1 cellular context compared by ENCODE assay signal in genomic region chr2:109516445-109517117, GRCh38.
A peak's percentile ranks its signal among the peaks of the same experiment; 100 is the strongest.
TF ChIP-seq lines count a peak whose summit lies in the region.

No MANE protein-coding gene starts in this region.

TF ChIP-seq in HepG2, 621 proteins besides CTCF, POLR2A, EP300 and RAD21 (continued from another document and continues in another):
- 0 out of 2 replicates have a peak, but pooled peaks have one; percentile 45 for TF ChIP-seq ZNF710 (CRISPR knock-in tag; IDR thresholded peaks at IDR 0.05; ENCODE audit: borderline replicate concordance)
- TF ChIP-seq REXO4 (CRISPR knock-in tag; IDR thresholded peaks at IDR 0.05; ENCODE audit: borderline replicate concordance), result no peak
- 0 out of 2 replicates have a peak, but pooled peaks have one; percentile 2 for TF ChIP-seq ZNF383 (CRISPR knock-in tag; IDR thresholded peaks at IDR 0.05; ENCODE audit: borderline replicate concordance)
- no peak for TF ChIP-seq MBNL3 (CRISPR knock-in tag; conservative IDR thresholded peaks at IDR 0.05)
- TF ChIP-seq TSC22D2 (CRISPR knock-in tag; IDR thresholded peaks at IDR 0.05; ENCODE audit: borderline replicate concordance), result peak; percentile 80; the same call in 1 of the 2 replicates
- TF ChIP-seq THYN1 (CRISPR knock-in tag; IDR thresholded peaks at IDR 0.05; ENCODE audit: borderline replicate concordance, low read depth), result no peak
- TF ChIP-seq ZNF232 (CRISPR knock-in tag; IDR thresholded peaks at IDR 0.05; ENCODE audit: borderline replicate concordance), result 0 out of 2 replicates have a peak, but pooled peaks have one; percentile 22
- TF ChIP-seq SNAPC2 (CRISPR knock-in tag; IDR thresholded peaks at IDR 0.05), result 0 out of 2 replicates have a peak, but pooled peaks have one; percentile 66
- TF ChIP-seq SKIL (CRISPR knock-in tag; IDR thresholded peaks at IDR 0.05; ENCODE audit: borderline replicate concordance), result no peak
- peak; percentile 54; the same call in 1 of the 2 replicates for TF ChIP-seq ZBTB25 (CRISPR knock-in tag; IDR thresholded peaks at IDR 0.05)
- TF ChIP-seq GFI1 (CRISPR knock-in tag; IDR thresholded peaks at IDR 0.05; ENCODE audit: borderline replicate concordance), result no peak
- TF ChIP-seq ZNF160 (CRISPR knock-in tag; IDR thresholded peaks at IDR 0.05), result no peak
- no peak for TF ChIP-seq EED (CRISPR knock-in tag; IDR thresholded peaks at IDR 0.05)
- no peak for TF ChIP-seq ZBTB1 (CRISPR knock-in tag; IDR thresholded peaks at IDR 0.05; ENCODE audit: borderline replicate concordance)
- TF ChIP-seq ARID3A (IDR thresholded peaks at IDR 0.05; ENCODE audit: low read depth, low read length), result no peak
- no peak for TF ChIP-seq PTBP1 (IDR thresholded peaks at IDR 0.05; ENCODE audit: low read depth, low read length, poor library complexity, severe bottlenecking)
- TF ChIP-seq MEIS2 (CRISPR knock-in tag; IDR thresholded peaks at IDR 0.05), result peak; percentile 23; the same call in 1 of the 2 replicates
- TF ChIP-seq PRDM10 (CRISPR knock-in tag; IDR thresholded peaks at IDR 0.05; ENCODE audit: low read depth), result no peak
- TF ChIP-seq ZNF782 (CRISPR knock-in tag; IDR thresholded peaks at IDR 0.05; ENCODE audit: borderline replicate concordance), result peak; percentile 68; the same call in 1 of the 2 replicates
- peak; percentile 76; the same call in 1 of the 2 replicates for TF ChIP-seq ZNF276 (CRISPR knock-in tag; IDR thresholded peaks at IDR 0.05; ENCODE audit: low read depth)
- 0 out of 2 replicates have a peak, but pooled peaks have one; percentile 47 for TF ChIP-seq ZNF292 (CRISPR knock-in tag; IDR thresholded peaks at IDR 0.05; ENCODE audit: borderline replicate concordance, low read depth)
- no peak for TF ChIP-seq ZNF264 (CRISPR knock-in tag; IDR thresholded peaks at IDR 0.05)
- TF ChIP-seq KLF15 (CRISPR knock-in tag; IDR thresholded peaks at IDR 0.05; ENCODE audit: borderline replicate concordance), result no peak
- TF ChIP-seq ZBTB10 (CRISPR knock-in tag; IDR thresholded peaks at IDR 0.05; ENCODE audit: borderline replicate concordance), result no peak
- 0 out of 2 replicates have a peak, but pooled peaks have one; percentile 16 for TF ChIP-seq SUZ12 (IDR thresholded peaks at IDR 0.05; ENCODE audit: low read depth, low read length)
- peak; percentile 32; the same call in 1 of the 2 replicates for TF ChIP-seq KDM4B (CRISPR knock-in tag; IDR thresholded peaks at IDR 0.05)
- no peak for TF ChIP-seq ZFP82 (CRISPR knock-in tag; IDR thresholded peaks at IDR 0.05; ENCODE audit: borderline replicate concordance)
- peak; percentile 30; the same call in 1 of the 2 replicates for TF ChIP-seq ZNF501 (CRISPR knock-in tag; IDR thresholded peaks at IDR 0.05)
- TF ChIP-seq SSRP1 (CRISPR knock-in tag; IDR thresholded peaks at IDR 0.05), result no peak
- peak; percentile 87; the same call in 1 of the 2 replicates for TF ChIP-seq ZNF598 (CRISPR knock-in tag; IDR thresholded peaks at IDR 0.05; ENCODE audit: borderline replicate concordance)
- no peak for TF ChIP-seq JUNB (CRISPR knock-in tag; IDR thresholded peaks at IDR 0.05; ENCODE audit: borderline replicate concordance)
- TF ChIP-seq ARID2 (CRISPR knock-in tag; IDR thresholded peaks at IDR 0.05; ENCODE audit: borderline replicate concordance), result peak; percentile 47; the same call in 1 of the 2 replicates
- no peak for TF ChIP-seq ZNF816 (CRISPR knock-in tag; IDR thresholded peaks at IDR 0.05; ENCODE audit: borderline replicate concordance)
- TF ChIP-seq KDM6A (CRISPR knock-in tag; IDR thresholded peaks at IDR 0.05; ENCODE audit: low read depth), result no peak
- peak; percentile 80; the same call in 1 of the 2 replicates for TF ChIP-seq ATF7-NPFF (CRISPR knock-in tag; IDR thresholded peaks at IDR 0.05; ENCODE audit: low read depth)
- no peak for TF ChIP-seq SIX1 (CRISPR knock-in tag; IDR thresholded peaks at IDR 0.05; ENCODE audit: borderline replicate concordance)
- no peak for TF ChIP-seq ZBTB49 (CRISPR knock-in tag; IDR thresholded peaks at IDR 0.05; ENCODE audit: borderline replicate concordance)
- peak; percentile 27; the same call in 1 of the 2 replicates for TF ChIP-seq PPARG (CRISPR knock-in tag; conservative IDR thresholded peaks at IDR 0.05)
- no peak for TF ChIP-seq ZNF138 (CRISPR knock-in tag; IDR thresholded peaks at IDR 0.05; ENCODE audit: low read depth)
- TF ChIP-seq ZNF335 (CRISPR knock-in tag; IDR thresholded peaks at IDR 0.05), result 0 out of 2 replicates have a peak, but pooled peaks have one; percentile 5
